Comparison of ENCODE assay signal across 18 cellular contexts in the genomic region with DNA sequence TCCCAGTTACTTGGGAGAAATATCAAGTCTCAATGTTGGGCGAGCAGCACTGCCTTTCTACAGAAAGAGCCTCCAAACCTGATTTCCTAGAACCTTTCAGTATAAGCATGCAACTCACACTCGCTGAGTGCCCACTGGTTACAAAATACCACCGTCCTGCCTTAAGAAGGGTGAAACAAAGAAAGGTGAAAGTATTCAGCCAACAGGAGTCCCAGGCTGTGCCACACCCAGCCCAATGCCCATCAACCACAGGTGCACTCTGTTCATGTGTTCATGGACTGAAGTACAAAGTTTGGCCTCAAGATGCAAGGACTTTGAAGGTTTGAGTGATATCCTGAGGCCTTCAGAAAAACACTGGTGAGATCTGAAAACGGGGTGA. TPM values are rescaled to one million over a fixed set of nuclear protein-coding genes. Genes with fewer than 3 reads are reported as not detected.
"Had no signal": no experiment of that assay in that cellular context is flagged by ENCODE, and none has a peak within 500 bp of the region (broad histone marks: within the 10 kb centered on the region; RNA-seq: fewer than 3 reads in every experiment).

No MANE protein-coding gene starts in this region.

- H3K27ac ChIP-seq: adrenal gland, body of pancreas, psoas muscle, right lobe of liver, SK-N-MC, upper lobe of left lung, WERI-Rb-1 had no signal

- H3K36me3 Mint-ChIP-seq: mesothelial cell of epicardium; stimulated activated memory B cell treated with anti-CD40 and anti-IgM and Interleukin-4, amounts not matched to agents 10 μg/mL and 1 μg/mL and 100 μg/mL, for 72 hours had no signal

- H3K9me3 Mint-ChIP-seq: stimulated activated memory B cell treated with anti-CD40 and anti-IgM and Interleukin-4, amounts not matched to agents 10 μg/mL and 1 μg/mL and 100 μg/mL, for 72 hours had no signal

- H3K4me1 ChIP-seq: adrenal gland, body of pancreas, psoas muscle, right lobe of liver, upper lobe of left lung had no signal

- H3K27me3 ChIP-seq: adrenal gland, body of pancreas, right lobe of liver, spleen, upper lobe of left lung had no signal

- H3K4me3 Mint-ChIP-seq: activated CD8-positive, alpha-beta T cell treated with anti-CD3 and anti-CD28 coated beads, Interleukin-2, amount 10 ng/mL, durations not matched to agents 7 days and 5 days; mesothelial cell of epicardium; stimulated activated memory B cell treated with anti-CD40 and anti-IgM and Interleukin-4, amounts not matched to agents 10 μg/mL and 1 μg/mL and 100 μg/mL, for 72 hours had no signal

- DNase-seq: activated CD4-positive, alpha-beta T cell treated with anti-CD3 and anti-CD28 coated beads for 48 hours; activated CD8-positive, alpha-beta memory T cell treated with anti-CD3 and anti-CD28 coated beads, Interleukin-2, amount 50 U/mL, for 48 hours; activated CD8-positive, alpha-beta T cell treated with anti-CD3 and anti-CD28 coated beads, Interleukin-2, amount 10 ng/mL, durations not matched to agents 7 days and 5 days; activated naive CD4-positive, alpha-beta T cell treated with anti-CD3 and anti-CD28 coated beads, Interleukin-2, amount 50 U/mL, for 16 hours; occipital lobe; right lobe of liver; spleen; stimulated activated CD4-positive, alpha-beta T cell treated with anti-CD3 and anti-CD28 coated beads, Interleukin-1b, Interleukin-23, amount 100 ng/mL, for 48 hours; T-helper 1 cell had no signal

- H3K4me3 ChIP-seq: adrenal gland, body of pancreas, psoas muscle, right lobe of liver, SK-N-MC, spleen, upper lobe of left lung had no signal

- ATAC-seq: activated CD8-positive, alpha-beta T cell treated with anti-CD3 and anti-CD28 coated beads, Interleukin-2, amount 10 ng/mL, durations not matched to agents 7 days and 5 days; body of pancreas; left ventricle myocardium superior; right lobe of liver; stimulated activated memory B cell treated with anti-CD40 and anti-IgM and Interleukin-4, amounts not matched to agents 10 μg/mL and 1 μg/mL and 100 μg/mL, for 72 hours had no signal

- H3K27ac Mint-ChIP-seq: activated CD8-positive, alpha-beta T cell treated with anti-CD3 and anti-CD28 coated beads, Interleukin-2, amount 10 ng/mL, durations not matched to agents 7 days and 5 days; stimulated activated memory B cell treated with anti-CD40 and anti-IgM and Interleukin-4, amounts not matched to agents 10 μg/mL and 1 μg/mL and 100 μg/mL, for 72 hours had no signal

- H3K9me3 ChIP-seq: adrenal gland, body of pancreas, psoas muscle, right lobe of liver, spleen, upper lobe of left lung had no signal

- H3K36me3 ChIP-seq: adrenal gland, right lobe of liver, spleen, upper lobe of left lung, WERI-Rb-1 had no signal

RNA-seq across cellular contexts. Expression of a gene that starts 34.0 kb away (rescaled TPM):
- total RNA-seq: activated CD8-positive, alpha-beta T cell treated with anti-CD3 and anti-CD28 coated beads, Interleukin-2, amount 10 ng/mL, durations not matched to agents 7 days and 5 days had no signal
